ENCODE assay signal across 13 cellular contexts in genomic region chr2:188629890-188630483, GRCh38.
DNase-seq lines count a peak whose midpoint lies in the region; ATAC-seq and TF ChIP-seq lines count a peak whose summit lies in the region.
"Had no signal": no experiment of that assay in that cellular context is flagged by ENCODE, and none has a peak within 500 bp of the region (broad histone marks: within the 10 kb centered on the region; RNA-seq: fewer than 3 reads in every experiment).

No MANE protein-coding gene starts in this region.

- DNase-seq in NCI-H226 = peak; percentile 35
- peak; percentile 21 to 96 for DNase-seq in cardiac fibroblast (ENCODE audit: low read depth in 2 of 2)
- DNase-seq in mesothelial cell of epicardium (ENCODE audit: low spot score in 2 of 2, unreplicated experiment in 2 of 2) = no peak
- DNase-seq in thoracic aorta (ENCODE audit: low spot score) = no peak
- DNase-seq in ecto neural progenitor cell (ENCODE audit: low spot score) = no peak
- no peak for DNase-seq in activated CD4-positive, alpha-beta T cell treated with anti-CD3 and anti-CD28 coated beads for 36 hours
- DNase-seq: natural killer cell; NCI-H1930; stimulated activated naive B cell treated with anti-CD40 and anti-IgM and Interleukin-4, amounts not matched to agents 10 μg/mL and 1 μg/mL and 100 μg/mL, for 72 hours had no signal

- POLR2A ChIA-PET in activated CD4-positive, alpha-beta T cell treated with anti-CD3 and anti-CD28 coated beads for 36 hours (lab: Charles Lee) = no interaction called here

- peak overlapping the region; percentile 97 for H3K27ac Mint-ChIP-seq in mesothelial cell of epicardium
- H3K27ac Mint-ChIP-seq in activated CD4-positive, alpha-beta T cell treated with anti-CD3 and anti-CD28 coated beads for 36 hours = no peak overlapping the region
- H3K27ac Mint-ChIP-seq: activated naive CD4-positive, alpha-beta T cell treated with anti-CD3 and anti-CD28 coated beads, Interleukin-2, amount 50 U/mL, for 72 hours; natural killer cell; stimulated activated naive B cell treated with anti-CD40 and anti-IgM and Interleukin-4, amounts not matched to agents 10 μg/mL and 1 μg/mL and 100 μg/mL, for 72 hours had no signal

- peaks cover 4% of the 10 kb centered on the region for H3K9me3 Mint-ChIP-seq in mesothelial cell of epicardium
- no peaks in the 10 kb centered on the region for H3K9me3 Mint-ChIP-seq in activated CD4-positive, alpha-beta T cell treated with anti-CD3 and anti-CD28 coated beads for 36 hours (ENCODE audit: low read depth)
- H3K9me3 Mint-ChIP-seq: activated naive CD4-positive, alpha-beta T cell treated with anti-CD3 and anti-CD28 coated beads, Interleukin-2, amount 50 U/mL, for 72 hours had no signal

- no peak overlapping the region for H3K4me3 Mint-ChIP-seq in mesothelial cell of epicardium
- H3K4me3 Mint-ChIP-seq in activated CD4-positive, alpha-beta T cell treated with anti-CD3 and anti-CD28 coated beads for 36 hours = no peak overlapping the region
- H3K4me3 Mint-ChIP-seq: natural killer cell; stimulated activated naive B cell treated with anti-CD40 and anti-IgM and Interleukin-4, amounts not matched to agents 10 μg/mL and 1 μg/mL and 100 μg/mL, for 72 hours had no signal

- peaks cover 21 to 22% of the 10 kb centered on the region in 2 donors for H3K4me1 ChIP-seq in thoracic aorta (ENCODE audit: control insufficient read depth in 1 of 2, low read depth in 2 of 2)

- H3K27me3 Mint-ChIP-seq in mesothelial cell of epicardium (ENCODE audit: low read depth) = no peaks in the 10 kb centered on the region
- H3K27me3 Mint-ChIP-seq in activated CD4-positive, alpha-beta T cell treated with anti-CD3 and anti-CD28 coated beads for 36 hours = no peaks in the 10 kb centered on the region
- H3K27me3 Mint-ChIP-seq: stimulated activated naive B cell treated with anti-CD40 and anti-IgM and Interleukin-4, amounts not matched to agents 10 μg/mL and 1 μg/mL and 100 μg/mL, for 72 hours had no signal

- TF ChIP-seq CTCF in cardiac fibroblast (IDR thresholded peaks at IDR 0.05; ENCODE audit: low read depth, low read length) (no peak), mesothelial cell of epicardium (IDR thresholded peaks at IDR 0.05; ENCODE audit: unreplicated experiment) (no peak), thoracic aorta (IDR thresholded peaks at IDR 0.05) (no peak)

- H3K4me1 Mint-ChIP-seq in mesothelial cell of epicardium = peaks cover 68% of the 10 kb centered on the region
- H3K4me1 Mint-ChIP-seq in activated CD4-positive, alpha-beta T cell treated with anti-CD3 and anti-CD28 coated beads for 36 hours = no peaks in the 10 kb centered on the region
- H3K4me1 Mint-ChIP-seq: natural killer cell; stimulated activated naive B cell treated with anti-CD40 and anti-IgM and Interleukin-4, amounts not matched to agents 10 μg/mL and 1 μg/mL and 100 μg/mL, for 72 hours had no signal

- H3K27me3 ChIP-seq in thoracic aorta (replicated peaks; ENCODE audit: insufficient read depth) = no peaks in the 10 kb centered on the region

- intact Hi-C loops in activated CD4-positive, alpha-beta T cell treated with anti-CD3 and anti-CD28 coated beads for 36 hours (cut with DNase I, micrococcal nuclease) = no loop called here

- no peaks in the 10 kb centered on the region for H3K36me3 ChIP-seq in thoracic aorta

- CTCF ChIA-PET in activated CD4-positive, alpha-beta T cell treated with anti-CD3 and anti-CD28 coated beads for 36 hours (lab: Charles Lee) = interaction anchor here (0.6 kb wide), 2 partner anchors 792 to 951 kb away, joined by 3 to 5 read pairs; no protein-coding TSS in a partner anchor

- H3K4me3 ChIP-seq in cardiac fibroblast (replicated peaks in 1 of 2; ENCODE audit: low read depth in 2 of 2, low read length in 2 of 2) = no peak overlapping the region
- H3K4me3 ChIP-seq in thoracic aorta = no peak overlapping the region
- H3K4me3 ChIP-seq: K562, PC-9 had no signal

- peaks cover 2% of the 10 kb centered on the region for H3K36me3 Mint-ChIP-seq in mesothelial cell of epicardium
- H3K36me3 Mint-ChIP-seq in activated CD4-positive, alpha-beta T cell treated with anti-CD3 and anti-CD28 coated beads for 36 hours (ENCODE audit: low read depth) = no peaks in the 10 kb centered on the region
- H3K36me3 Mint-ChIP-seq: activated naive CD4-positive, alpha-beta T cell treated with anti-CD3 and anti-CD28 coated beads, Interleukin-2, amount 50 U/mL, for 72 hours; stimulated activated naive B cell treated with anti-CD40 and anti-IgM and Interleukin-4, amounts not matched to agents 10 μg/mL and 1 μg/mL and 100 μg/mL, for 72 hours had no signal

- peak overlapping the region; percentile 6 to 57 for H3K27ac ChIP-seq in thoracic aorta
- H3K27ac ChIP-seq: PC-9 had no signal

- H3K9me3 ChIP-seq in thoracic aorta = no peaks in the 10 kb centered on the region

- ATAC-seq in thoracic aorta (ENCODE audit: insufficient number of reproducible peaks, low FRiP score, low read depth) = no peak
- ATAC-seq in HG03139 (IDR thresholded peaks at IDR 0.05; ENCODE audit: unreplicated experiment) = no peak
- no peak for ATAC-seq in activated CD4-positive, alpha-beta T cell treated with anti-CD3 and anti-CD28 coated beads for 36 hours
- ATAC-seq: activated naive CD4-positive, alpha-beta T cell treated with anti-CD3 and anti-CD28 coated beads, Interleukin-2, amount 50 U/mL, for 72 hours; K562; natural killer cell; stimulated activated naive B cell treated with anti-CD40 and anti-IgM and Interleukin-4, amounts not matched to agents 10 μg/mL and 1 μg/mL and 100 μg/mL, for 72 hours had no signal

Comparison
In these comparisons a context has a peak if more than half of its experiments do, and no peak if none do; other contexts are left out.
1. DNase-seq: peak in NCI-H226 (single experiment) and cardiac fibroblast (2 of 2); none in mesothelial cell of epicardium (0 of 2), thoracic aorta (single experiment), ecto neural progenitor cell (single experiment) and activated CD4-positive, alpha-beta T cell treated with anti-CD3 and anti-CD28 coated beads for 36 hours (single experiment).